8 cellular contexts compared by ENCODE assay signal in the genomic region with DNA sequence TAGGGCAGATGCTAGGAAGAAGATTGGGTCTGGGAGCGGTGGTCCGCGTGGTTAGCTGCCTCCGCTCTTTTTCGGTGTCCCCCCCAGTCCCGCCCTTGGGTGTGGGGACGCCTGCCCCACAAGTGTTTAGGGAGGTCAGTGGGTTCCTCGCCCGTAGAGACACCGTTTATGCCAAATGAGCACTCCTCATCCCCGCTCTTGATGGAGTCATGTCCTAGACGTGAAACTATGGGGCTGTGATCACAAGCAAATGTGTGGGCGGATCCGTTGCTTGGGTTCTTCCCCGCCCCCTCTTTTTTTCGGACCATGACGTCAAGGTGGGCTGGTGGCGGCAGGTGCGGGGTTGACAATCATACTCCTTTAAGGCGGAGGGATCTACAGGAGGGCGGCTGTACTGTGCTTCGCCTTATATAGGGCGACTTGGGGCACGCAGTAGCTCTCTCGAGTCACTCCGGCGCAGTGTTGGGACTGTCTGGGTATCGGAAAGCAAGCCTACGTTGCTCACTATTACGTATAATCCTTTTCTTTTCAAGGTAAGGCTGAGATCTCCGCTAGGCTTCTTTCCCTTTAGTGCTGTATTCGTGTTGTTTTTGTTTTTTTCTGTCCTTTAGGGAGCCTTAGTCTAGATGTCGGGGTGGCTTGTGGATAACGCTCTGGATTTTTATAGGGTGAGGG. TPM values are rescaled to one million over a fixed set of nuclear protein-coding genes. Genes with fewer than 3 reads are reported as not detected.
A peak's percentile ranks its signal among the peaks of the same experiment; 100 is the strongest.
DNase-seq lines count a peak whose midpoint lies in the region; ATAC-seq, FAIRE-seq and TF ChIP-seq lines count a peak whose summit lies in the region.

A gene (plus strand): TSS at position 439 of the 675 bp plus-strand sequence. CDS start 1,529 bp downstream, outside the sequence.

- TF ChIP-seq CTCF in BJ (IDR thresholded peaks at IDR 0.05; ENCODE audit: insufficient read depth, low read depth, low read length) (no peak), choroid plexus epithelial cell (conservative IDR thresholded peaks at IDR 0.05; ENCODE audit: low read depth, low read length) (no peak)

- H3K4me3 ChIP-seq in BJ (ENCODE audit: low read depth, low read length): peak within 1 kb of the TSS; percentile 79
- peak within 1 kb of the TSS; percentile 76 for H3K4me3 ChIP-seq in choroid plexus epithelial cell (ENCODE audit: low read depth, low read length)

- H3K36me3 ChIP-seq in BJ (ENCODE audit: control insufficient read depth, insufficient read depth, low read length): peaks cover 18% of the 10 kb centered on the region

- DNase-seq in BJ (ENCODE audit: low read depth) (peak; percentile 87), GM19239 (ENCODE audit: insufficient read length, low spot score) (peak; percentile 80), NCI-H510A treated with DMSO at 0.1 percent for 48 hours (lab: John Stamatoyannopoulos, UW) (peak; percentile 98), choroid plexus epithelial cell (ENCODE audit: low read depth) (peak; percentile 99)
- DNase-seq in activated CD4-positive, alpha-beta T cell treated with anti-CD3 and anti-CD28 coated beads for 24 hours (ENCODE audit: low read depth in 2 of 2): peak; percentile 89 to 95
- peak; percentile 85 to 95 (median 90) for DNase-seq in stimulated activated CD4-positive, alpha-beta T cell treated with anti-CD3 and anti-CD28 coated beads, Interleukin-1b, Interleukin-23, amount 100 ng/mL, for 24 hours (ENCODE audit: low read depth in 4 of 4, low spot score in 1 of 4)

- CTCF ChIA-PET in BJ (lab: Yijun Ruan, JAX): interaction anchor here (0.6 to 6.6 kb wide), 7 partner anchors 9 to 152 kb away, joined by 3 to 50 read pairs (median 14); a partner anchor contains a TSS

- H3K27me3 ChIP-seq in BJ (ENCODE audit: control insufficient read depth, insufficient read depth, low read length): no peaks in the 10 kb centered on the region
- no peaks in the 10 kb centered on the region for H3K27me3 ChIP-seq in layer of hippocampus (ENCODE audit: control insufficient read depth, insufficient read depth, low read length)

- peak; percentile 93 for FAIRE-seq in GM19239 (lab: Jason Lieb, UNC)

- POLR2A ChIA-PET in BJ (lab: Charles Lee): interaction anchor here (0.5 to 1.6 kb wide), 4 partner anchors 9 to 617 kb away, joined by 3 to 18 read pairs (median 9); a partner anchor contains a TSS

- peak; percentile 58 for ATAC-seq in HG03442 (IDR thresholded peaks at IDR 0.05; ENCODE audit: unreplicated experiment)

- peak within 1 kb of the TSS; percentile 100 for H3K27ac ChIP-seq in layer of hippocampus (ENCODE audit: low read depth, low read length)

RNA-seq across cellular contexts. Expression of the gene that starts here (rescaled TPM):
- polyA plus RNA-seq in BJ (2011; rRNA removed): 578 and 615 TPM in 2 replicates
- 293 and 453 TPM in 2 replicates for polyA minus RNA-seq in BJ (2011; rRNA and poly(A)+ RNA removed)

Comparison
In these comparisons a context has a peak if more than half of its experiments do, and no peak if none do; other contexts are left out.
1. Peak in every context shown above with its lines: DNase-seq, ATAC-seq, H3K4me3 ChIP-seq and H3K27ac ChIP-seq.